8 cellular contexts compared by ENCODE assay signal in genomic region chr7:20647908-20648776, GRCh38. TPM values are rescaled to one million over a fixed set of nuclear protein-coding genes. Genes with fewer than 3 reads are reported as not detected.
A peak's percentile ranks its signal among the peaks of the same experiment; 100 is the strongest.
DNase-seq lines count a peak whose midpoint lies in the region; ATAC-seq and TF ChIP-seq lines count a peak whose summit lies in the region.

No MANE protein-coding gene starts in this region.

- H3K36me3 ChIP-seq in left ventricle myocardium inferior (no peaks in the 10 kb centered on the region), WERI-Rb-1 (no peaks in the 10 kb centered on the region), ascending aorta (no peaks in the 10 kb centered on the region)

- H3K4me3 ChIP-seq in left ventricle myocardium inferior (no peak overlapping the region), WERI-Rb-1 (ENCODE audit: low read depth, low read length) (no peak overlapping the region), ascending aorta (no peak overlapping the region)
- H3K4me3 ChIP-seq in Jurkat, Clone E6-1 (ENCODE audit: low read length): no peak overlapping the region

- H3K4me1 ChIP-seq in left ventricle myocardium inferior (no peaks in the 10 kb centered on the region), ascending aorta (no peaks in the 10 kb centered on the region)

- H3K9me3 Mint-ChIP-seq in nephron progenitor cell: no peaks in the 10 kb centered on the region

- H3K4me3 Mint-ChIP-seq in nephron progenitor cell: no peak overlapping the region

- ATAC-seq in Right ventricle myocardium superior (ENCODE audit: poor library complexity): no peak

- no peak for DNase-seq in left ventricle myocardium inferior
- no peak for DNase-seq in Right ventricle myocardium superior
- peak; percentile 8 for DNase-seq in Jurkat, Clone E6-1 (ENCODE audit: low read depth, low spot score)
- peak; percentile 50 for DNase-seq in WERI-Rb-1
- DNase-seq in nephron progenitor cell: peak; percentile 47
- no peak for DNase-seq in ureter (ENCODE audit: low spot score)
- no peak for DNase-seq in ascending aorta (ENCODE audit: low spot score in 2 of 2)
- DNase-seq in superior temporal gyrus (ENCODE audit: extremely low spot score): no peak

- H3K9me3 ChIP-seq in left ventricle myocardium inferior (replicated peaks): no peaks in the 10 kb centered on the region
- H3K9me3 ChIP-seq in WERI-Rb-1 (ENCODE audit: severe bottlenecking): no peaks in the 10 kb centered on the region
- H3K9me3 ChIP-seq in ascending aorta: no peaks in the 10 kb centered on the region

- H3K27ac ChIP-seq in left ventricle myocardium inferior (replicated peaks) (no peak overlapping the region), WERI-Rb-1 (no peak overlapping the region), ascending aorta (no peak overlapping the region)

- peak; percentile 46 for TF ChIP-seq CTCF in left ventricle myocardium inferior (IDR thresholded peaks at IDR 0.05; ENCODE audit: borderline replicate concordance)
- TF ChIP-seq CTCF in WERI-Rb-1 (IDR thresholded peaks at IDR 0.05; ENCODE audit: low read depth, low read length): peak; percentile 75
- TF ChIP-seq CTCF in nephron progenitor cell (IDR thresholded peaks at IDR 0.05): peak; percentile 60
- TF ChIP-seq CTCF in ascending aorta (IDR thresholded peaks at IDR 0.05): no peak

- no peaks in the 10 kb centered on the region for H3K4me1 Mint-ChIP-seq in nephron progenitor cell

- intact Hi-C loops in left ventricle myocardium inferior (cut with micrococcal nuclease): no loop called here
- intact Hi-C loops in Right ventricle myocardium superior (cut with DNase I): no loop called here
- intact Hi-C loops in ascending aorta (cut with DNase I): no loop called here

- H3K36me3 Mint-ChIP-seq in nephron progenitor cell (ENCODE audit: low read depth): no peaks in the 10 kb centered on the region

- no peaks in the 10 kb centered on the region for H3K27me3 Mint-ChIP-seq in nephron progenitor cell (ENCODE audit: low read depth, poor library complexity)

- no peak overlapping the region for H3K27ac Mint-ChIP-seq in nephron progenitor cell

- H3K27me3 ChIP-seq in left ventricle myocardium inferior (ENCODE audit: low read depth): peaks cover 42% of the 10 kb centered on the region
- no peaks in the 10 kb centered on the region for H3K27me3 ChIP-seq in WERI-Rb-1 (ENCODE audit: insufficient read depth, low read depth, severe bottlenecking)
- H3K27me3 ChIP-seq in ascending aorta: no peaks in the 10 kb centered on the region

RNA-seq across cellular contexts. Expression of gene ABCB5, which starts 32.7 kb away (rescaled TPM):
- total RNA-seq in left ventricle myocardium inferior (not detected), Right ventricle myocardium superior (not detected), ureter (0.60 TPM), ascending aorta (not detected)
- polyA plus RNA-seq in Jurkat, Clone E6-1 (2012; ENCODE audit: insufficient read depth, insufficient read length): not detected

Comparison
In these comparisons a context has a peak if more than half of its experiments do, and no peak if none do; other contexts are left out.
1. DNase-seq: peak in Jurkat, Clone E6-1 (single experiment), WERI-Rb-1 (single experiment) and nephron progenitor cell (single experiment); none in left ventricle myocardium inferior (single experiment), Right ventricle myocardium superior (single experiment), ureter (single experiment), ascending aorta (0 of 2) and superior temporal gyrus (single experiment).
2. CTCF ChIP-seq: peak in left ventricle myocardium inferior (single experiment), WERI-Rb-1 (single experiment) and nephron progenitor cell (single experiment); none in ascending aorta (0 of 3).